Comparison of ENCODE assay signal across 10 cellular contexts in genomic region chr5:134086943-134087305, GRCh38. TPM values are rescaled to one million over a fixed set of nuclear protein-coding genes. Genes with fewer than 3 reads are reported as not detected.
DNase-seq lines count a peak whose midpoint lies in the region; ATAC-seq and TF ChIP-seq lines count a peak whose summit lies in the region.
"Had no signal": no experiment of that assay in that cellular context is flagged by ENCODE, and none has a peak within 500 bp of the region (broad histone marks: within the 10 kb centered on the region; RNA-seq: fewer than 3 reads in every experiment).

No MANE protein-coding gene starts in this region.

- intact Hi-C loops in activated CD8-positive, alpha-beta T cell treated with anti-CD3 and anti-CD28 coated beads for 36 hours (cut with micrococcal nuclease) = loop anchor here (2.0 kb wide), 2 partner anchors 14 to 18 kb away; no protein-coding TSS in a partner anchor
- intact Hi-C loops in sciatic nerve (cut with DNase I) = no loop called here

- H3K27me3 Mint-ChIP-seq in activated CD8-positive, alpha-beta T cell treated with anti-CD3 and anti-CD28 coated beads for 36 hours = no peaks in the 10 kb centered on the region
- H3K27me3 Mint-ChIP-seq in activated naive CD8-positive, alpha-beta T cell = no peaks in the 10 kb centered on the region

- peaks cover 13% of the 10 kb centered on the region for H4K20me1 ChIP-seq in DND-41 (ENCODE audit: insufficient read depth, low read length)

- peak overlapping the region; percentile 50 for H3K4me2 ChIP-seq in DND-41 (ENCODE audit: insufficient read depth, low read length)

- H3K4me3 ChIP-seq in DND-41 (ENCODE audit: low read depth in 1 of 2, low read length in 2 of 2) = 0 out of 4 replicates have a peak overlapping the region, but pooled peaks of 1 of the 2 experiments have one; percentile 12

- peak overlapping the region; percentile 22; the same call in 1 of the 2 replicates for H3K9ac ChIP-seq in DND-41 (ENCODE audit: low read depth, low read length)

- POLR2A ChIA-PET in activated CD8-positive, alpha-beta T cell treated with anti-CD3 and anti-CD28 coated beads for 36 hours (lab: Charles Lee) = interaction anchor here (0.7 to 3.7 kb wide), 7 partner anchors 13 to 47 kb away, joined by 3 to 20 read pairs (median 3); partner anchors contain the start of gene TCF7

- no peaks in the 10 kb centered on the region for H3K36me3 Mint-ChIP-seq in activated CD8-positive, alpha-beta T cell treated with anti-CD3 and anti-CD28 coated beads for 36 hours (ENCODE audit: low read depth)
- no peaks in the 10 kb centered on the region for H3K36me3 Mint-ChIP-seq in activated naive CD8-positive, alpha-beta T cell

- H3K79me2 ChIP-seq in DND-41 (ENCODE audit: insufficient read depth, low read length) = no peaks in the 10 kb centered on the region

- CTCF ChIA-PET in activated CD8-positive, alpha-beta T cell treated with anti-CD3 and anti-CD28 coated beads for 36 hours (lab: Charles Lee) = interaction anchor here (0.7 to 4.5 kb wide), 5 partner anchors 14 to 59 kb away, joined by 4 to 27 read pairs (median 5); no protein-coding TSS in a partner anchor

- no peaks in the 10 kb centered on the region for H3K36me3 ChIP-seq in DND-41 (ENCODE audit: insufficient read depth, low read length)

- H2AFZ ChIP-seq in DND-41 (ENCODE audit: low read depth, low read length) = peak overlapping the region; percentile 15

- peak overlapping the region; percentile 46 for H3K4me3 Mint-ChIP-seq in activated CD8-positive, alpha-beta T cell treated with anti-CD3 and anti-CD28 coated beads for 36 hours
- peak overlapping the region; percentile 78 for H3K4me3 Mint-ChIP-seq in activated naive CD8-positive, alpha-beta T cell

- DNase-seq in DND-41 (peak; percentile 91), germinal center (ENCODE audit: low spot score) (no peak), sciatic nerve (ENCODE audit: low spot score) (no peak)
- DNase-seq in activated CD8-positive, alpha-beta T cell treated with anti-CD3 and anti-CD28 coated beads for 36 hours = peak; percentile 93
- DNase-seq in stimulated activated CD4-positive, alpha-beta T cell treated with anti-CD3 and anti-CD28 coated beads, Interleukin-4, amount 100 ng/mL, for 4 hours = peak; percentile 62 to 86
- DNase-seq: NCI-H2227 treated with DMSO at 0.1 percent for 48 hours, SHP77 treated with DMSO at 0.1 percent for 48 hours had no signal

- H3K4me1 ChIP-seq in DND-41 (ENCODE audit: insufficient read depth, low read length) = peaks cover 60% of the 10 kb centered on the region

- H3K27me3 ChIP-seq in DND-41 (ENCODE audit: insufficient read depth, low read length, poor library complexity) = no peaks in the 10 kb centered on the region

- H3K9me3 Mint-ChIP-seq in activated CD8-positive, alpha-beta T cell treated with anti-CD3 and anti-CD28 coated beads for 36 hours = no peaks in the 10 kb centered on the region
- H3K9me3 Mint-ChIP-seq in activated naive CD8-positive, alpha-beta T cell (ENCODE audit: low read depth) = no peaks in the 10 kb centered on the region

- H3K27ac ChIP-seq in DND-41 (ENCODE audit: low read length) = peak overlapping the region; percentile 57

- H3K4me1 Mint-ChIP-seq in activated CD8-positive, alpha-beta T cell treated with anti-CD3 and anti-CD28 coated beads for 36 hours (ENCODE audit: low read depth) = peaks cover 76% of the 10 kb centered on the region
- H3K4me1 Mint-ChIP-seq in activated naive CD8-positive, alpha-beta T cell (ENCODE audit: low read depth) = peaks cover 87% of the 10 kb centered on the region

- no peak for TF ChIP-seq CTCF in DND-41 (IDR thresholded peaks at IDR 0.05; ENCODE audit: borderline replicate concordance, extremely low read depth, low read length, poor library complexity, severe bottlenecking)
- no peak for TF ChIP-seq CTCF in activated CD8-positive, alpha-beta T cell treated with anti-CD3 and anti-CD28 coated beads for 36 hours (IDR thresholded peaks at IDR 0.05)

- H3K27ac Mint-ChIP-seq in activated CD8-positive, alpha-beta T cell treated with anti-CD3 and anti-CD28 coated beads for 36 hours = peak overlapping the region; percentile 76
- peak overlapping the region; percentile 96 for H3K27ac Mint-ChIP-seq in activated naive CD8-positive, alpha-beta T cell

- ATAC-seq in DND-41 (ENCODE audit: insufficient read depth, low read depth) (peak; percentile 83), sciatic nerve (no peak), GM18498 (IDR thresholded peaks at IDR 0.05; ENCODE audit: unreplicated experiment) (no peak), HG03097 (IDR thresholded peaks at IDR 0.05; ENCODE audit: low FRiP score, unreplicated experiment) (no peak)
- ATAC-seq in activated CD8-positive, alpha-beta T cell treated with anti-CD3 and anti-CD28 coated beads for 36 hours = peak; percentile 82

- H3K9me3 ChIP-seq in DND-41 (ENCODE audit: insufficient read depth, low read length, severe bottlenecking) = no peaks in the 10 kb centered on the region

RNA-seq across cellular contexts. Expression of gene TCF7, which starts 27.6 kb away (rescaled TPM):
- 10 to 100 TPM; 47.4 to 50.3 TPM for total RNA-seq in activated CD8-positive, alpha-beta T cell treated with anti-CD3 and anti-CD28 coated beads for 36 hours
- total RNA-seq in sciatic nerve = 8.5 TPM

Comparison
In these comparisons a context has a peak if more than half of its experiments do, and no peak if none do; other contexts are left out.
1. ATAC-seq: peak in DND-41 (single experiment) and activated CD8-positive, alpha-beta T cell treated with anti-CD3 and anti-CD28 coated beads for 36 hours (single experiment); none in sciatic nerve (single experiment), GM18498 (single experiment) and HG03097 (single experiment).
2. DNase-seq: peak in DND-41 (single experiment), activated CD8-positive, alpha-beta T cell treated with anti-CD3 and anti-CD28 coated beads for 36 hours (single experiment) and stimulated activated CD4-positive, alpha-beta T cell treated with anti-CD3 and anti-CD28 coated beads, Interleukin-4, amount 100 ng/mL, for 4 hours (2 of 2); none in germinal center (single experiment) and sciatic nerve (single experiment).